In the genomic region with DNA sequence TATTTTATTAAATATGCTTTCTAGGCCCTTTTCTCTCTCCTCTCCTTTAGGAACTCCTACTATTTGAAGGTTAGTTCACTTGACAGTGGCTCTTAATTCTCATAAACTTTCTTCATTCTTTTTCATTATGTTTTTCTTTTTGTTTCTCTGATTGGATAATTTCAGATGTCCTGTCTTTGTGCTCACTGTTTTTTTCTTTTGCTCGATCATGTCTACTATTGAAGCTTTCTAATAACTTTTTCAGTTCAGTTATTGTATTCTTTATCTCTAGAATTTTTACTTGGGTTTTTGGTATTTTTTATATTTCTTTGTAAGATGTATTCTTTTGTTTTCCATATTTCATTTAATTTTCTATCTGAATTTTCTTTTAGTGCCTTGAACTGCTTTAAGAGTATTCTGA, we compare ENCODE assay signal across 20 cellular contexts.
DNase-seq lines count a peak whose midpoint lies in the region; ATAC-seq, FAIRE-seq and TF ChIP-seq lines count a peak whose summit lies in the region.
"Had no signal": no experiment of that assay in that cellular context is flagged by ENCODE, and none has a peak within 500 bp of the region (broad histone marks: within the 10 kb centered on the region; RNA-seq: fewer than 3 reads in every experiment).

No MANE protein-coding gene starts in this region.

- peaks cover 37% of the 10 kb centered on the region for H3K9me3 ChIP-seq in HepG2 (ENCODE audit: low read length)
- H3K9me3 ChIP-seq in right lobe of liver = no peaks in the 10 kb centered on the region
- 0 out of 2 replicates have a peak, but pooled peaks cover 6% of the 10 kb centered on the region for H3K9me3 ChIP-seq in OCI-LY7 (ENCODE audit: low read length)

- FAIRE-seq in HepG2 (lab: Jason Lieb, UNC) (no peak), frontal cortex (lab: Jason Lieb, UNC) (peak; percentile 47), GM19239 (lab: Jason Lieb, UNC) (no peak)
- FAIRE-seq: GM12891, GM18507 had no signal

- H4K20me1 ChIP-seq in HepG2 (ENCODE audit: insufficient read depth, low read length) (no peaks in the 10 kb centered on the region), OCI-LY7 (ENCODE audit: insufficient read depth, low read length) (no peaks in the 10 kb centered on the region)
- H4K20me1 ChIP-seq: BLaER1 had no signal

- no TSS peak for BruUV-seq in HepG2 (replicated peaks; lab: Mats Ljungman, UMichigan)
- BruUV-seq in OCI-LY7 (replicated peaks; lab: Mats Ljungman, UMichigan) = no TSS peak

- TF ChIP-seq CTCF in HepG2 (CRISPR knock-in tag; IDR thresholded peaks at IDR 0.05) (no peak), right lobe of liver (IDR thresholded peaks at IDR 0.05) (no peak), OCI-LY7 (conservative IDR thresholded peaks at IDR 0.05; ENCODE audit: low read length) (no peak)

- TF ChIP-seq POLR2A in HepG2 (IDR thresholded peaks at IDR 0.05; ENCODE audit: insufficient read depth in 1 of 2, low read depth in 2 of 2, low read length in 2 of 2) = no peak
- TF ChIP-seq POLR2A in right lobe of liver (IDR thresholded peaks at IDR 0.05) = no peak

- no peaks in the 10 kb centered on the region for H3K36me3 ChIP-seq in HepG2 (replicated peaks in 1 of 2; ENCODE audit: control insufficient read depth in 1 of 2, insufficient read depth in 2 of 2, low read length in 2 of 2)
- no peaks in the 10 kb centered on the region for H3K36me3 ChIP-seq in right lobe of liver
- H3K36me3 ChIP-seq in OCI-LY7 (ENCODE audit: insufficient read depth, low read length) = no peaks in the 10 kb centered on the region
- H3K36me3 ChIP-seq: BLaER1 had no signal

- no peak overlapping the region for H3K27ac ChIP-seq in HepG2 (ENCODE audit: extremely low read length, insufficient read depth, low read length)
- no peak overlapping the region for H3K27ac ChIP-seq in right lobe of liver
- H3K27ac ChIP-seq in OCI-LY7 (ENCODE audit: low read depth, low read length, poor library complexity, severe bottlenecking) = no peak overlapping the region
- H3K27ac ChIP-seq: BLaER1, C4-2B had no signal

- TF ChIP-seq RAD21 in HepG2 (CRISPR knock-in tag; IDR thresholded peaks at IDR 0.05) = no peak

- H3K79me2 ChIP-seq in HepG2 (ENCODE audit: insufficient read depth, low read length) (no peaks in the 10 kb centered on the region), OCI-LY7 (ENCODE audit: insufficient read depth, low read depth, low read length) (no peaks in the 10 kb centered on the region)

- H3K27me3 ChIP-seq in HepG2 (ENCODE audit: control insufficient read depth in 1 of 2, insufficient read depth in 2 of 2, low read length in 2 of 2) = no peaks in the 10 kb centered on the region; a peak in 1 of 5 replicates
- H3K27me3 ChIP-seq in right lobe of liver = no peaks in the 10 kb centered on the region
- H3K27me3 ChIP-seq: BLaER1 had no signal

- ATAC-seq in HepG2 (no peak), right lobe of liver (no peak)
- ATAC-seq: CD8-positive, alpha-beta T cell; GM23338; HCT116 had no signal

- POLR2A ChIA-PET in HepG2 (lab: Yijun Ruan, JAX) (no interaction called here), OCI-LY7 (lab: Charles Lee) (no interaction called here)

- 3% methylated on average over 1 of the region's 1 CpG for WGBS in HepG2 (ENCODE audit: low lambda C conversion rate)
- 88% methylated on average over 1 of the region's 1 CpG for WGBS in right lobe of liver (ENCODE audit: insufficient coverage, low coverage, low lambda C conversion rate, missing lambda C conversion rate)

- DNase-seq in HepG2 (ENCODE audit: low spot score) (no peak), right lobe of liver (no peak), OCI-LY7 (ENCODE audit: low spot score) (peak; percentile 2), frontal cortex (ENCODE audit: low spot score in 2 of 2) (no peak), middle frontal gyrus (ENCODE audit: extremely low spot score, low spot score) (no peak), GM19239 (ENCODE audit: insufficient read length, low spot score) (no peak)
- DNase-seq: Caco-2; CD4-positive, CD25-positive, alpha-beta regulatory T cell; CD8-positive, alpha-beta T cell; DMS153; DMS79 treated with DMSO at 0.1 percent for 48 hours; GF-D8; H9; HFFc6 had no signal

- no peaks in the 10 kb centered on the region for H3K9me2 ChIP-seq in OCI-LY7 (ENCODE audit: insufficient read depth, low read length)

- H3K4me1 ChIP-seq in HepG2 (ENCODE audit: insufficient read depth, low read length) (no peaks in the 10 kb centered on the region), right lobe of liver (no peaks in the 10 kb centered on the region), OCI-LY7 (ENCODE audit: insufficient read depth, low read length, poor library complexity, severe bottlenecking) (no peaks in the 10 kb centered on the region)
- H3K4me1 ChIP-seq: BLaER1, Caco-2 had no signal

- in situ Hi-C loops in HepG2 (cut with HindIII; ENCODE audit: extremely low pct_ligation_motif_present, low pct_unique_long_range_greater_than_20kb) = no loop called here

- no peak overlapping the region for H3K4me3 ChIP-seq in HepG2 (replicated peaks in 1 of 3; ENCODE audit: insufficient read depth in 1 of 3, low read depth in 2 of 3, low read length in 3 of 3)
- H3K4me3 ChIP-seq in right lobe of liver = no peak overlapping the region
- H3K4me3 ChIP-seq in OCI-LY7 (ENCODE audit: low read depth, low read length, poor library complexity, severe bottlenecking) = no peak overlapping the region
- H3K4me3 ChIP-seq: BLaER1, GM23338 had no signal

- CTCF ChIA-PET in HepG2 (lab: Yijun Ruan, JAX; ENCODE audit: low intra/inter-chr PET ratio, low total read pairs) = no interaction called here
- CTCF ChIA-PET in OCI-LY7 (lab: Charles Lee; ENCODE audit: unreplicated experiment) = no interaction called here

- H3K4me2 ChIP-seq in HepG2 (ENCODE audit: low read depth, low read length) (no peak overlapping the region), OCI-LY7 (ENCODE audit: low read length) (no peak overlapping the region)
- H3K4me2 ChIP-seq: BLaER1, GM23338 had no signal

- intact Hi-C loops in HepG2 (cut with micrococcal nuclease; ENCODE audit: unreplicated experiment) = no loop called here
- intact Hi-C loops in right lobe of liver (cut with DNase I) = no loop called here
- intact Hi-C loops in OCI-LY7 (cut with micrococcal nuclease; ENCODE audit: unreplicated experiment) = no loop called here

- H2AFZ ChIP-seq in HepG2 (ENCODE audit: low read length) = no peak overlapping the region
- no peak overlapping the region for H2AFZ ChIP-seq in OCI-LY7 (ENCODE audit: low read length)
- H2AFZ ChIP-seq: GM23338 had no signal

- H3K9ac ChIP-seq in HepG2 (ENCODE audit: insufficient read depth, low read depth, low read length) = no peak overlapping the region
- H3K9ac ChIP-seq: BLaER1 had no signal

- TF ChIP-seq EP300 in HepG2 (IDR thresholded peaks at IDR 0.05; ENCODE audit: low read depth in 2 of 2, low read length in 2 of 2) (no peak), HepG2 (CRISPR knock-in tag; IDR thresholded peaks at IDR 0.05; ENCODE audit: borderline replicate concordance) (no peak)

TF ChIP-seq in HepG2, 621 proteins besides CTCF, POLR2A, EP300 and RAD21:
- TF ChIP-seq ZNF224 (CRISPR knock-in tag; IDR thresholded peaks at IDR 0.05) (no peak), ZNF160 (CRISPR knock-in tag; IDR thresholded peaks at IDR 0.05) (peak; percentile 93; the same call in 1 of the 2 replicates)
